Comparison of ENCODE assay signal across 8 cellular contexts in the genomic region with DNA sequence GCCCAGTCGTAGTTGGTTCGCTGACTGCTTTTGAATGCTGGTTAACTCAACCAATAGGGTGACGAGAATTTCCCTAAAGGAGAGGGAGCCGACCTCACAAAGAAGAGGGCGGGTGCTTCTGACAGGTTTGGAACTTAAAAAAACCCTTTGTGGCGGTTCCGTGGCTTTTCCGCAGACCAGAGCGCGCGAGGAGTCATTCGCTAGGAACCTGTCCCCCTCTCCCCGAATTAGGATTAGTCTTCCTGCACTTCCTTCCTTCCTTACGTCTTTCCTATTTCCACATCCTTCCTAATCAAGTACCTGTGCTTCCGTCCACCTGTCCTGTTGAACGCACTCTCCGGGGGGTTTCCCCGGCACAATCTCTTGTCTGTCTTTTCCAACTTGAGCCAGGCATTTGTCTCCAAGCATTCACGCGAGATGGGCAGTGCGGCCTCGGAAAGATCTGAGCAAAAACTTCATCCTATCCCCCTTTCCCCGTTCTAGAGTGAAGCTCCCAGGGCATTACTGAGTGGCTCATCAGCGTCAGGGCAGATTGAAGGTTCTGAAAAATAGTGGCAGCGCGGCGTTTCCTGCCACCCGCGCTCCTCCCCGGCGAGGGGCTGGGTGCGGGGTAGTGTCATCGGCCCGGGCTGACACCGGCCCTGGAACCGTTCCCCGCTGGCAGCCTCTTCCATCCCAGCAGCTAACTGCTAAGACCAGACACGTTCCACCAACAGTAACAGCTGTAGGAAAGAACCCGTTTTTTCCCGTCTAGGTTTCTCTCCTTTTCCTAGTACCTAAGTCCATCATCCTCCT. TPM values are rescaled to one million over a fixed set of nuclear protein-coding genes. Genes with fewer than 3 reads are reported as not detected.
DNase-seq lines count a peak whose midpoint lies in the region; ATAC-seq, FAIRE-seq and TF ChIP-seq lines count a peak whose summit lies in the region.

No MANE protein-coding gene starts in this region.

- peaks cover 0 to 5% of the 10 kb centered on the region in 2 donors for H3K4me1 ChIP-seq in kidney (ENCODE audit: control insufficient read depth in 1 of 2, insufficient read depth in 1 of 2, low read depth in 1 of 2, low read length in 2 of 2)

- H3K9me3 ChIP-seq in kidney (ENCODE audit: control insufficient read depth in 1 of 2, low read length in 2 of 2): no peaks in the 10 kb centered on the region

- H3K36me3 ChIP-seq in kidney (ENCODE audit: control insufficient read depth in 1 of 2, insufficient read depth in 2 of 2, low read length in 2 of 2): no peaks in the 10 kb centered on the region

- H3K4me3 ChIP-seq in kidney (ENCODE audit: low read length in 2 of 2): peak overlapping the region; percentile 74 to 76

- ATAC-seq in GM19035 (IDR thresholded peaks at IDR 0.05; ENCODE audit: unreplicated experiment) (peak; percentile 77), HG03354 (IDR thresholded peaks at IDR 0.05; ENCODE audit: poor library complexity, severe bottlenecking, unreplicated experiment) (peak; percentile 82)

- peak; percentile 93 for DNase-seq in AG20443 (ENCODE audit: low spot score)
- DNase-seq in NCI-H460 (ENCODE audit: extremely low read depth, low read depth): peak; percentile 91
- DNase-seq in activated CD4-positive, alpha-beta T cell treated with anti-CD3 and anti-CD28 coated beads for 1 hour: peak; percentile 66
- DNase-seq in cerebellum (ENCODE audit: low spot score): peak; percentile 97
- DNase-seq in kidney: peak; percentile 86
- peak; percentile 80 for DNase-seq in stimulated activated CD4-positive, alpha-beta T cell treated with anti-CD3 and anti-CD28 coated beads, Interleukin-15, amount 100 ng/mL, for 24 hours

- H3K9ac ChIP-seq in kidney (ENCODE audit: low read length in 2 of 2): peak overlapping the region; percentile 27 to 61

- no peak for TF ChIP-seq CTCF in kidney (IDR thresholded peaks at IDR 0.05; ENCODE audit: borderline replicate concordance, extremely low read depth, insufficient read depth)

- intact Hi-C loops in kidney (cut with DNase I): no loop called here

- FAIRE-seq in kidney (lab: Jason Lieb, UNC): peak; percentile 98

- peak overlapping the region; percentile 80 to 81 for H3K27ac ChIP-seq in kidney (ENCODE audit: low read depth in 2 of 2, low read length in 2 of 2)

RNA-seq across cellular contexts. Expression of gene STXBP5, which starts 1.5 kb away (rescaled TPM):
- total RNA-seq in NCI-H460 (2014; rRNA removed; shearing (Covaris generic)): 15.3 and 22.5 TPM in 2 replicates
- 11.0 and 19.9 TPM in 2 replicates for polyA plus RNA-seq in NCI-H460 (2014; cell fraction: nucleus; rRNA removed)
- total RNA-seq in cerebellum (51.9 TPM), kidney (13.6 TPM)
- polyA plus RNA-seq in kidney (ENCODE audit: insufficient read depth, low read depth, low replicate concordance): 2.0 TPM

Comparison
In these comparisons a context has a peak if more than half of its experiments do, and no peak if none do; other contexts are left out.
1. Peak in every context shown above with its lines: DNase-seq, ATAC-seq, H3K4me3 ChIP-seq and H3K27ac ChIP-seq.